Comparison of ENCODE assay signal across 8 cellular contexts in the genomic region with DNA sequence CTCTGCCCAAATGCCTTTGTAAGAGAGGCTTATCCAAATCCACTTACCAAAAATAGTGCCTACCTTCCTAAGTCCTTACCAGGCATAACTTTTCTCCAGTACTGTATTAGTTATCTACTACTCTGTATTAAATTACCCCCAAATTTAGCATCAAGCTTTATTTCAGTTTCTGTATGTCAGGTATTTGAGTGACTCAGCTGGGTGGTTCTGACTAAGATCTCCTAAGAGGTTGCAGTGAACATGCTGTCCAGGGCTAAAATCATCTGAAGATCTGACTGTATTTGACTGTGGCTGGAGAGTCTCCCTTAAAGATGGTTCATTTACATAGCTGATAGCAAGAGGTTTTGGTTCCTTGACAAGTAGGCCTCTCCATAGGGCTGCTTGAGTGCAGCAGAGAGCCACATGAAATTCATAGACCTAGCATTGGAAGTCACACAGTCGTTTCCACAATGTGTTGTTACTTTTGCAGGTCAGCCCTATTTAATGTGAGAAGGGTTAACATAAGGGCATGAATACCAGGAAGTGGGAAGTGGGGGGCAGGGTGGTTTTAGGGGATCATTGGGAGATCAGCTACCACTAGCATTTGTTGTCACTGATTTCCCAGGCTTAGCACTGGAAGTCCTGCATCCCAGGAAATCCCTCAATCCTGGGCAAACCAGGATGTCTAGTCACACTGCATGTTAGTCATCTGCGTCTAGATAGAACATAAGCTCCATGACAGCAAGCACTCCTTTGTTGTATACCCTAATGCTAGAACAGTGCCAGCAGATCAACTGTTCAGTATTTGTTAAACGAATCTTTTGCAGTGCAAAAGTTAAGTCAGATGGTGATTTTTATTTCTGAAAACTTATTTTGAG.
DNase-seq lines count a peak whose midpoint lies in the region; ATAC-seq and TF ChIP-seq lines count a peak whose summit lies in the region.

No MANE protein-coding gene starts in this region.

- peak; percentile 75 for ATAC-seq in HG02981 (IDR thresholded peaks at IDR 0.05; ENCODE audit: unreplicated experiment)
- ATAC-seq in stimulated activated naive B cell treated with anti-CD40 and anti-IgM and Interleukin-4, amounts not matched to agents 10 μg/mL and 1 μg/mL and 100 μg/mL, for 72 hours (replicated peaks) = peak; percentile 19 to 52

- H3K27ac ChIP-seq in SK-N-MC = no peak overlapping the region

- H3K9me3 ChIP-seq in SK-N-MC (ENCODE audit: low read depth, low read length) = no peaks in the 10 kb centered on the region

- H3K4me3 ChIP-seq in SK-N-MC (peak overlapping the region; percentile 88), fibroblast of pulmonary artery (replicated peaks; ENCODE audit: low read depth, low read length) (peak overlapping the region; percentile 88)

- H3K36me3 Mint-ChIP-seq in stimulated activated naive B cell treated with anti-CD40 and anti-IgM and Interleukin-4, amounts not matched to agents 10 μg/mL and 1 μg/mL and 100 μg/mL, for 72 hours = peaks cover 4 to 32% of the 10 kb centered on the region in 2 donors

- peak overlapping the region; percentile 25 for H3K9ac ChIP-seq in SK-N-MC (ENCODE audit: insufficient read length)

- peaks cover 13% of the 10 kb centered on the region for H3K36me3 ChIP-seq in SK-N-MC (ENCODE audit: insufficient read depth, low read length)

- peak overlapping the region; percentile 96 to 100 for H3K4me3 Mint-ChIP-seq in stimulated activated naive B cell treated with anti-CD40 and anti-IgM and Interleukin-4, amounts not matched to agents 10 μg/mL and 1 μg/mL and 100 μg/mL, for 72 hours

- H3K9me3 Mint-ChIP-seq in stimulated activated naive B cell treated with anti-CD40 and anti-IgM and Interleukin-4, amounts not matched to agents 10 μg/mL and 1 μg/mL and 100 μg/mL, for 72 hours = no peaks in the 10 kb centered on the region

- H3K4me1 Mint-ChIP-seq in stimulated activated naive B cell treated with anti-CD40 and anti-IgM and Interleukin-4, amounts not matched to agents 10 μg/mL and 1 μg/mL and 100 μg/mL, for 72 hours = peaks cover 39 to 44% of the 10 kb centered on the region in 2 donors

- peak overlapping the region; percentile 79 for H3K27ac Mint-ChIP-seq in stimulated activated naive B cell treated with anti-CD40 and anti-IgM and Interleukin-4, amounts not matched to agents 10 μg/mL and 1 μg/mL and 100 μg/mL, for 72 hours

- no peak for TF ChIP-seq CTCF in fibroblast of pulmonary artery (IDR thresholded peaks at IDR 0.05; ENCODE audit: low read length, missing control alignments)

- DNase-seq in stimulated activated CD4-positive, alpha-beta T cell treated with anti-CD3 and anti-CD28 coated beads, Interleukin-4, amount 100 ng/mL, for 24 hours = peak; percentile 32
- no peak for DNase-seq in stimulated activated CD4-positive, alpha-beta T cell treated with anti-CD3 and anti-CD28 coated beads, Interleukin-4, amount 100 ng/mL, for 1 hour
- no peak for DNase-seq in SK-N-MC (ENCODE audit: low read depth, low spot score)
- peak; percentile 45 for DNase-seq in fibroblast of pulmonary artery (ENCODE audit: low read depth)
- DNase-seq in stimulated activated naive B cell treated with anti-CD40 and anti-IgM and Interleukin-4, amounts not matched to agents 10 μg/mL and 1 μg/mL and 100 μg/mL, for 72 hours = no peak
- DNase-seq in NCI-H2171 treated with DMSO at 0.1 percent for 48 hours (lab: John Stamatoyannopoulos, UW) = no peak
- no peak for DNase-seq in NCI-H146 treated with DMSO at 0.1 percent for 48 hours (lab: John Stamatoyannopoulos, UW; ENCODE audit: unreplicated experiment)

- H3K27me3 Mint-ChIP-seq in stimulated activated naive B cell treated with anti-CD40 and anti-IgM and Interleukin-4, amounts not matched to agents 10 μg/mL and 1 μg/mL and 100 μg/mL, for 72 hours = no peaks in the 10 kb centered on the region

Comparison
In these comparisons a context has a peak if more than half of its experiments do, and no peak if none do; other contexts are left out.
1. DNase-seq: peak in stimulated activated CD4-positive, alpha-beta T cell treated with anti-CD3 and anti-CD28 coated beads, Interleukin-4, amount 100 ng/mL, for 24 hours (single experiment) and fibroblast of pulmonary artery (single experiment); none in stimulated activated CD4-positive, alpha-beta T cell treated with anti-CD3 and anti-CD28 coated beads, Interleukin-4, amount 100 ng/mL, for 1 hour (single experiment), SK-N-MC (single experiment), stimulated activated naive B cell treated with anti-CD40 and anti-IgM and Interleukin-4, amounts not matched to agents 10 μg/mL and 1 μg/mL and 100 μg/mL, for 72 hours (single experiment), NCI-H2171 treated with DMSO at 0.1 percent for 48 hours (single experiment) and NCI-H146 treated with DMSO at 0.1 percent for 48 hours (single experiment).